In the genomic region with DNA sequence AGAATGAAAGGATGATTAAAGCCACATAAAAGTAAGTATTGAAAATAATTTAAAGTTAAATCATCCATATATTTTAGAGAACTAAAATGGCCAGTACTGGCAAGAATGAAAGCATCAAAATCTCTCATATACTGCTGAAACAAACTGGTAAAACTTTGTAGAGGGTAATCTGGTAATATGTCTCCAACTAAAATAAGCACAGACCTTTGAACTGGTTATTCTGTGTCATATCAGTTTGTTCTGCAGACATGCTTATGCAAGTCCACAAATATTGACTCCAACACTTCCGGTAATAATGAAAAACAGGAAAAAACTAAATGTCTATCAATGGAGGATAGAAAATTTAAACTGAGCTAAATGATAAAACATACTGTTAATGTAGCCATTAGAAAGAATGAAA, we compare ENCODE assay signal across 8 cellular contexts. TPM values are rescaled to one million over a fixed set of nuclear protein-coding genes. Genes with fewer than 3 reads are reported as not detected.
DNase-seq lines count a peak whose midpoint lies in the region; ATAC-seq, FAIRE-seq and TF ChIP-seq lines count a peak whose summit lies in the region.
"Not testable (repeated sequence)": the region's sequence is repeated elsewhere in the genome, so short reads cannot be mapped to it uniquely, and the experiment has no call there.

No MANE protein-coding gene starts in this region.

- BruUV-seq in K562 (replicated peaks; lab: Mats Ljungman, UMichigan): not testable (repeated sequence)

- in situ Hi-C loops in K562 (cut with MboI): not testable (repeated sequence)

- DNase-seq in DMS53 treated with DMSO at 0.1 percent for 48 hours (lab: John Stamatoyannopoulos, UW; ENCODE audit: unreplicated experiment): peak; percentile 40
- DNase-seq in Peyer's patch; K562 (ENCODE audit: extremely low read depth in 1 of 4, low spot score in 3 of 4); left colon; pancreas: not testable (repeated sequence)

- TF ChIP-seq POLR2A in Peyer's patch (IDR thresholded peaks at IDR 0.05); K562 (conservative IDR thresholded peaks at IDR 0.05): not testable (repeated sequence)

- 93% methylated on average over 1 of the region's 1 CpG for WGBS in K562 (ENCODE audit: insufficient coverage, low coverage, missing lambda C conversion rate)
- 21% methylated on average over 1 of the region's 1 CpG for WGBS in liver
- 31% methylated on average over 1 of the region's 1 CpG for WGBS in pancreas, 2 donors

- FAIRE-seq in K562 (lab: Jason Lieb, UNC): peak; percentile 11
- FAIRE-seq in endometrium (lab: Jason Lieb, UNC): peak; percentile 21
- FAIRE-seq in pancreas (lab: Jason Lieb, UNC): peak; percentile 61

- not testable (repeated sequence) for H3K4me1 ChIP-seq in Peyer's patch; K562 (replicated peaks in 1 of 2; ENCODE audit: control insufficient read depth in 2 of 2, insufficient read depth in 2 of 2, low read length in 2 of 2)
- H3K4me1 ChIP-seq in liver (ENCODE audit: control insufficient read depth in 4 of 4, insufficient read depth in 4 of 4, low read length in 3 of 4) (peaks cover 11 to 50% (median 25%) of the 10 kb centered on the region in 4 donors), pancreas (peaks cover 4 to 15% (median 8%) of the 10 kb centered on the region in 3 donors)

- not testable (repeated sequence) for H3K9me1 ChIP-seq in K562 (ENCODE audit: control insufficient read depth, insufficient read depth, low read length)

- ATAC-seq in K562: not testable (repeated sequence)
- ATAC-seq in left colon (peak; percentile 72), pancreas (peak; percentile 72 to 82 (median 82))

- H3K27me3 ChIP-seq in Peyer's patch; K562 (ENCODE audit: control insufficient read depth in 2 of 2, insufficient read depth in 2 of 2, low read length in 2 of 2); liver (ENCODE audit: control insufficient read depth in 4 of 4, insufficient read depth in 4 of 4, low read length in 3 of 4); pancreas: not testable (repeated sequence)

- not testable (repeated sequence) for TF ChIP-seq RAD21 in K562 (CRISPR knock-in tag; conservative IDR thresholded peaks at IDR 0.05 in 1 of 2, IDR thresholded peaks at IDR 0.05 in 1 of 2)
- TF ChIP-seq RAD21 in liver (IDR thresholded peaks at IDR 0.05): peak; percentile 23 to 30

- not testable (repeated sequence) for H3K4me3 ChIP-seq in Peyer's patch; K562; liver (ENCODE audit: low read depth in 1 of 3, low read length in 3 of 3); pancreas

- not testable (repeated sequence) for H3K36me3 ChIP-seq in Peyer's patch; liver (ENCODE audit: control insufficient read depth in 4 of 4, insufficient read depth in 3 of 4, low read depth in 1 of 4, low read length in 3 of 4); pancreas
- H3K36me3 ChIP-seq in K562 (ENCODE audit: control insufficient read depth, insufficient read depth, low read length): peaks cover 45% of the 10 kb centered on the region; the same call in 1 of the 3 replicates

- peaks cover 11% of the 10 kb centered on the region; the same call in 1 of the 3 replicates for H3K79me2 ChIP-seq in K562 (ENCODE audit: control insufficient read depth, insufficient read depth, low read length)

- not testable (repeated sequence) for H3K9me3 ChIP-seq in Peyer's patch; K562 (replicated peaks; ENCODE audit: control insufficient read depth, insufficient read depth, low read depth, low read length); liver (ENCODE audit: control insufficient read depth in 4 of 4, low read length in 3 of 4); pancreas

- not testable (repeated sequence) for H4K20me1 ChIP-seq in K562 (replicated peaks; ENCODE audit: control insufficient read depth, insufficient read depth, low read length)

- POLR2A ChIA-PET in K562 (lab: Yijun Ruan, JAX): not testable (repeated sequence)

- H3K9ac ChIP-seq in K562 (ENCODE audit: insufficient read depth in 1 of 2, low read depth in 2 of 2, low read length in 2 of 2): not testable (repeated sequence)
- peak overlapping the region in 1 of 2 donors; percentile 59 for H3K9ac ChIP-seq in liver (ENCODE audit: low read depth in 1 of 2, low read length in 2 of 2)

- intact Hi-C loops in K562 (cut with micrococcal nuclease); left colon (cut with DNase I, micrococcal nuclease); pancreas (cut with DNase I): not testable (repeated sequence)

- CTCF ChIA-PET in K562 (lab: Yijun Ruan, JAX; ENCODE audit: low intra/inter-chr PET ratio): not testable (repeated sequence)

- H3K4me2 ChIP-seq in K562 (ENCODE audit: insufficient read depth, low read length): not testable (repeated sequence)

- TF ChIP-seq CTCF in C4-2B (conservative IDR thresholded peaks at IDR 0.05); Peyer's patch (IDR thresholded peaks at IDR 0.05); K562 (IDR thresholded peaks at IDR 0.05 in 2 of 3, conservative IDR thresholded peaks at IDR 0.05 in 1 of 3; ENCODE audit: insufficient read depth in 2 of 3, low read depth in 1 of 3, low read length in 3 of 3); liver (IDR thresholded peaks at IDR 0.05; ENCODE audit: low read depth, low read length, missing input control); pancreas (IDR thresholded peaks at IDR 0.05): not testable (repeated sequence)

- H2AFZ ChIP-seq in K562 (ENCODE audit: low read depth, low read length): not testable (repeated sequence)

- H3K27ac ChIP-seq in C4-2B (peak overlapping the region; percentile 54), Peyer's patch (peak overlapping the region in 3 of 4 donors; percentile 26 to 83 (median 62)), liver (ENCODE audit: low read depth in 1 of 2, low read length in 2 of 2) (peak overlapping the region; percentile 88 to 89), pancreas (peak overlapping the region in 2 of 4 donors; percentile 13 to 73)
- H3K27ac ChIP-seq in K562 (ENCODE audit: extremely low read depth, low read depth, low read length): not testable (repeated sequence)

- TF ChIP-seq EP300 in K562 (IDR thresholded peaks at IDR 0.05; ENCODE audit: low read length): not testable (repeated sequence)

TF ChIP-seq in liver, 16 proteins besides CTCF, POLR2A, EP300 and RAD21 (continues in another document):
- TF ChIP-seq TAF1 (conservative IDR thresholded peaks at IDR 0.05): peak; percentile 92

RNA-seq across cellular contexts. Expression of a gene that starts 14.0 kb away (rescaled TPM):
- total RNA-seq in Peyer's patch (10 to 100 TPM; 14.9 to 27.2 (median 22.3) TPM), K562 (2014; rRNA removed) (15.8 and 20.7 TPM in 2 replicates), K562 (2014; rRNA removed; fragmentation: Illumina TruSeq; extraction: Trizol) (31.9 and 35.6 TPM in 2 replicates), K562 (2015; rRNA removed; fragmentation: Illumina TruSeq; extraction: Trizol) (23.1 and 24.4 TPM in 2 replicates), K562 (2021) (15.8 and 18.9 TPM in 2 replicates), left colon (10 to 100 TPM; 10.2 to 13.8 TPM), liver (10 to 100 TPM; 17.1 to 47.6 TPM), pancreas (10 to 100 TPM in 1 of 6 donors, 1 to 10 TPM in 5; 7.3 to 11.6 (median 8.5) TPM)
- 30.4 and 86.1 TPM in 2 replicates for total RNA-seq in K562 (2011; cell fraction: chromatin; rRNA removed; ENCODE audit: low replicate concordance)
- total RNA-seq in K562 (2011; cell fraction: nucleolus; rRNA removed): 27.7 and 31.2 TPM in 2 replicates
- 41.6 and 42.2 TPM in 2 replicates for total RNA-seq in K562 (2011; cell fraction: nucleoplasm; rRNA removed)
- polyA plus RNA-seq in K562 (2011; rRNA removed) (27.4 and 33.1 TPM in 2 replicates), K562 (2014; fragmentation: Illumina TruSeq; extraction: Trizol) (22.6 and 24.2 TPM in 2 replicates), K562 (2014; fragmentation: Nextera tagmentation; extraction: Ambion mirVana) (10 to 100 TPM; 12.5 to 19.1 TPM), K562 (2014; rRNA removed) (26.3 and 26.6 TPM in 2 replicates), liver (10 to 100 TPM; 16.3 to 32.9 TPM), pancreas (10 to 100 TPM in 1 of 2 donors, 1 to 10 TPM in 1; 8.4 to 16.5 TPM)
- polyA plus RNA-seq in K562 (2011; cell fraction: cytosol; rRNA removed): 7.0 and 15.7 TPM in 2 replicates
- 32.9 and 39.6 TPM in 2 replicates for polyA plus RNA-seq in K562 (2011; cell fraction: nucleus; rRNA removed)
- polyA plus RNA-seq in K562 (2012): 14.8 and 18.6 TPM in 2 replicates
- 47.2 and 48.6 TPM in 2 replicates for polyA minus RNA-seq in K562 (2011; rRNA and poly(A)+ RNA removed)
- 16.2 and 21.6 TPM in 2 replicates for polyA minus RNA-seq in K562 (2011; cell fraction: cytosol; rRNA and poly(A)+ RNA removed)
- polyA minus RNA-seq in K562 (2011; cell fraction: nucleus; rRNA and poly(A)+ RNA removed): 40.3 and 79.2 TPM in 2 replicates

RNA-seq across cellular contexts. Expression of a gene that starts 21.8 kb away (rescaled TPM):
- total RNA-seq in Peyer's patch (10 to 100 TPM in 3 of 4 donors, 1 to 10 TPM in 1; 9.1 to 24.0 (median 15.2) TPM), K562 (2014; rRNA removed) (8.4 and 10.0 TPM in 2 replicates), K562 (2014; rRNA removed; fragmentation: Illumina TruSeq; extraction: Trizol) (22.2 and 24.6 TPM in 2 replicates), K562 (2015; rRNA removed; fragmentation: Illumina TruSeq; extraction: Trizol) (15.7 and 17.7 TPM in 2 replicates), K562 (2021) (14.1 and 15.1 TPM in 2 replicates), left colon (10 to 100 TPM; 15.2 to 17.4 TPM), liver (10 to 100 TPM; 18.6 to 19.5 TPM), pancreas (10 to 100 TPM in 1 of 6 donors, 1 to 10 TPM in 5; 5.4 to 10.0 (median 6.7) TPM)
- 5.3 and 20.2 TPM in 2 replicates for total RNA-seq in K562 (2011; cell fraction: chromatin; rRNA removed; ENCODE audit: low replicate concordance)
- 3.5 and 4.5 TPM in 2 replicates for total RNA-seq in K562 (2011; cell fraction: nucleolus; rRNA removed)
- 10.7 and 22.4 TPM in 2 replicates for total RNA-seq in K562 (2011; cell fraction: nucleoplasm; rRNA removed)
- polyA plus RNA-seq in K562 (2011; rRNA removed) (16.2 and 20.4 TPM in 2 replicates), K562 (2014; fragmentation: Illumina TruSeq; extraction: Trizol) (12.6 and 15.2 TPM in 2 replicates), K562 (2014; fragmentation: Nextera tagmentation; extraction: Ambion mirVana) (1 to 10 TPM; 4.1 to 4.7 TPM), K562 (2014; rRNA removed) (7.4 and 8.3 TPM in 2 replicates), liver (1 to 10 TPM; 5.2 to 6.0 TPM), pancreas (1 to 10 TPM; 2.1 to 4.8 TPM)
- polyA plus RNA-seq in K562 (2011; cell fraction: cytosol; rRNA removed): 2.2 and 6.8 TPM in 2 replicates
- 7.5 and 12.7 TPM in 2 replicates for polyA plus RNA-seq in K562 (2011; cell fraction: nucleus; rRNA removed)
- 9.3 and 12.0 TPM in 2 replicates for polyA plus RNA-seq in K562 (2012)
- polyA minus RNA-seq in K562 (2011; rRNA and poly(A)+ RNA removed): 36.9 and 41.1 TPM in 2 replicates
- polyA minus RNA-seq in K562 (2011; cell fraction: cytosol; rRNA and poly(A)+ RNA removed): 11.4 and 16.8 TPM in 2 replicates
- polyA minus RNA-seq in K562 (2011; cell fraction: nucleus; rRNA and poly(A)+ RNA removed): 9.4 and 18.7 TPM in 2 replicates
